20 cellular contexts compared by ENCODE assay signal in the genomic region with DNA sequence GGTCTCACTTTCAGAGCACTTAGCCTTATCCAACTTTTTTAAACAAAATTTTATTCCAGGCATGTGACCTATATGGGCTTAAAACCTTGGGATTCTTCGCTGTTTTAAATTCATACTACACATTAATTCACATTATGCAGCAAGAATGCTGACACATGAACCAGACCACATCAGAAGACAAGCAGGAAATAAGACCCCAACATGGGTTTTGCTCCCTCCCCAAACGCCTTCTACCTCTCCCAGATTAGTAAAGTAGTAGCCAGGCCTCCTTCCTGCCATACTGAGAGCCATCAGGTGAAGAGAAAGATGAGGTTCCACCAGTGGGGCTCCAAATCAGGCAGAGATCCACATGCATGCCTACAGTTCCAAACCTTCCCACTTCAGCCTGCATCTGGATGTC.
"Had no signal": no experiment of that assay in that cellular context is flagged by ENCODE, and none has a peak within 500 bp of the region (broad histone marks: within the 10 kb centered on the region; RNA-seq: fewer than 3 reads in every experiment).

No MANE protein-coding gene starts in this region.

- H3K36me3 ChIP-seq: colonic mucosa, heart left ventricle, neural progenitor cell, ovary, right atrium auricular region, sigmoid colon, upper lobe of left lung, uterus had no signal

- H3K4me1 ChIP-seq: colonic mucosa, uterus had no signal

- H3K9ac ChIP-seq: neural progenitor cell had no signal

- H3K4me2 ChIP-seq: neural progenitor cell had no signal

- H3K27me3 ChIP-seq: colonic mucosa, ovary, right atrium auricular region, sigmoid colon, uterus had no signal

- H2AFZ ChIP-seq: neural progenitor cell had no signal

- H3K9me3 ChIP-seq: colonic mucosa, heart left ventricle, ovary, right atrium auricular region, sigmoid colon, upper lobe of left lung, uterus had no signal

- ATAC-seq: heart left ventricle; left lobe of liver; naive thymus-derived CD4-positive, alpha-beta T cell had no signal

- H3K27ac Mint-ChIP-seq: endodermal cell; naive thymus-derived CD4-positive, alpha-beta T cell; neural progenitor cell had no signal

- H3K27ac ChIP-seq: heart left ventricle, neural progenitor cell, ovary, right atrium auricular region, sigmoid colon, skin epidermis, upper lobe of left lung, uterus had no signal

- H3K4me3 Mint-ChIP-seq: endodermal cell, neural progenitor cell had no signal

- DNase-seq: dermis blood vessel endothelial cell; effector CD4-positive, alpha-beta T cell; endodermal cell; foreskin melanocyte; heart left ventricle; mammary epithelial cell; naive thymus-derived CD4-positive, alpha-beta T cell; nucleus accumbens; ovary; sigmoid colon; stimulated activated CD4-positive, alpha-beta T cell treated with anti-CD3 and anti-CD28 coated beads, Interleukin-2, amount 100 ng/mL, for 24 hours; stimulated activated CD4-positive, alpha-beta T cell treated with anti-CD3 and anti-CD28 coated beads, Interleukin-4, amount 100 ng/mL, for 4 hours; stimulated activated naive CD4-positive, alpha-beta T cell treated with Interleukin-2 at 50 U/mL for 16 hours; upper lobe of left lung; uterus had no signal

- H3K4me3 ChIP-seq: colonic mucosa, heart left ventricle, neural progenitor cell, ovary, right atrium auricular region, sigmoid colon, uterus had no signal

- H3K9me3 Mint-ChIP-seq: neural progenitor cell had no signal
